8 cellular contexts compared by ENCODE assay signal in the genomic region with DNA sequence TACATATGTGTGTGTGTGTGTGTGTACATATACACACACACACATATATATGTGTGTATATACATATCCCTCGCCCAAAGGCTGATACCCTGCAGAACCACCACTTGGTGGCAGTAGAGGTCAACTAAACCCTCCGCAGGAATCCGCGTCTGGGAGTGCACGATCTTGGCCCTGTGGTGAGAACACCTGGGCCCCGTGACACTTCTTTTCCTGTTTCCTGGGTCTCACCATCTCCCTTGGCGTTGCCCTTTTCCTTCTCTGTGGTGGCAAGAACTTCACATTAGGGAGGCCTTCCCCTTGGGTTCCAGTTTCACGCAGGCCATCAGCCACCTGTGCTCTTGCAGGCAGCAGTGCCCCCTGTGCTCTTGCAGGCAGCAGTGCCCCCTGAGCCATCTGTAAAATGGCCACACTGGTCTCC.
DNase-seq lines count a peak whose midpoint lies in the region; ATAC-seq lines count a peak whose summit lies in the region.

No MANE protein-coding gene starts in this region.

- no peaks in the 10 kb centered on the region for H3K9me3 ChIP-seq in iPS-20b (ENCODE audit: insufficient read depth, low read depth, low read length)

- DNase-seq in NCI-H446 (lab: John Stamatoyannopoulos, UW) (peak; percentile 35 to 69), NCI-H446 treated with DMSO at 0.1 percent for 48 hours (lab: John Stamatoyannopoulos, UW) (no peak), NCI-H1105 treated with DMSO at 0.1 percent for 48 hours (lab: John Stamatoyannopoulos, UW) (peak; percentile 57), T-helper 2 cell (peak in 4 of 5 experiments; percentile 29 to 71 (median 43)), astrocyte of the hippocampus (ENCODE audit: low read depth, low spot score) (peak; percentile 83)
- peak; percentile 8 to 9 for DNase-seq in stimulated activated CD4-positive, alpha-beta T cell treated with anti-CD3 and anti-CD28 coated beads, Interleukin-15, amount 100 ng/mL, for 1 hour (ENCODE audit: low read depth in 1 of 2, low spot score in 1 of 2)

- ATAC-seq in HG02763 (IDR thresholded peaks at IDR 0.05; ENCODE audit: unreplicated experiment): peak; percentile 85

- H3K4me3 ChIP-seq in iPS-20b (ENCODE audit: low read length): peak overlapping the region; percentile 33

- H3K9ac ChIP-seq in iPS-20b (ENCODE audit: low read depth, low read length): no peak overlapping the region

- H3K27me3 ChIP-seq in iPS-20b (ENCODE audit: insufficient read depth, low read length): peaks cover 19% of the 10 kb centered on the region

- no peaks in the 10 kb centered on the region for H3K36me3 ChIP-seq in iPS-20b (ENCODE audit: insufficient read depth, low read depth, low read length)

- no peak overlapping the region for H3K27ac ChIP-seq in iPS-20b (ENCODE audit: low read length)

- no peaks in the 10 kb centered on the region for H3K4me1 ChIP-seq in iPS-20b (ENCODE audit: insufficient read depth, low read length)
